Comparison of ENCODE assay signal across 8 cellular contexts in the genomic region with DNA sequence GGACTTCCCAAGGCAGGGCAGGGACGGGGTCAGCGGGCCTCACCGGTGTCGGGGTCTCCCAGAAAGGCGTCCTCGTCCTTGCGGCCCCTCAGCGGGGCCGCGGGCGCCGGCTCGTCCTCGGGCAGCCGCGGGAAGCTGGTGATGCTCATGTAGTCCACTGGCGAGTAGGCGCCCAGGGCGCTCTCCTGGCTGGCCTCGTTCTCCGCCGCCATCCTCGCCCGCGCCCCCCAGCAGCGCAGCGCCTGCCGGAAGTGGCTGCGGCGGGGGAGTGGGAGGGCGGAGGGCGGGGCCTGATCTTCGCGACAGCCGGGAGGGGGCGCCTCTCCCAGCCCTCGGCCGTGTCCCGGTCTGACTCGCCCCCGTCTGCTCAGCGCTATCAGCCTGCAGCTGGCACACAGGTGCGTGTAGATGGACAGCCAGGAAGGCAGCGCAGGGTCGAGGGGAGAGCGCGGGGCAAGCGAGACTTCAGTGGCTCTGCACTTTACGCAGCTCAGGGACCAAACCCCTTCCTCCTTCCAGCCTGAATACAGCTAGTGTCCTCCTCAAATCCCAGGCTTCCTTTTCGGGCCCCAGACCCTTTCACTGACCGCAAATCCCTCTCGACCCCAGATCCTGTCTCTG. TPM values are rescaled to one million over a fixed set of nuclear protein-coding genes. Genes with fewer than 3 reads are reported as not detected.
DNase-seq lines count a peak whose midpoint lies in the region; ATAC-seq and TF ChIP-seq lines count a peak whose summit lies in the region.

A gene with protein sequence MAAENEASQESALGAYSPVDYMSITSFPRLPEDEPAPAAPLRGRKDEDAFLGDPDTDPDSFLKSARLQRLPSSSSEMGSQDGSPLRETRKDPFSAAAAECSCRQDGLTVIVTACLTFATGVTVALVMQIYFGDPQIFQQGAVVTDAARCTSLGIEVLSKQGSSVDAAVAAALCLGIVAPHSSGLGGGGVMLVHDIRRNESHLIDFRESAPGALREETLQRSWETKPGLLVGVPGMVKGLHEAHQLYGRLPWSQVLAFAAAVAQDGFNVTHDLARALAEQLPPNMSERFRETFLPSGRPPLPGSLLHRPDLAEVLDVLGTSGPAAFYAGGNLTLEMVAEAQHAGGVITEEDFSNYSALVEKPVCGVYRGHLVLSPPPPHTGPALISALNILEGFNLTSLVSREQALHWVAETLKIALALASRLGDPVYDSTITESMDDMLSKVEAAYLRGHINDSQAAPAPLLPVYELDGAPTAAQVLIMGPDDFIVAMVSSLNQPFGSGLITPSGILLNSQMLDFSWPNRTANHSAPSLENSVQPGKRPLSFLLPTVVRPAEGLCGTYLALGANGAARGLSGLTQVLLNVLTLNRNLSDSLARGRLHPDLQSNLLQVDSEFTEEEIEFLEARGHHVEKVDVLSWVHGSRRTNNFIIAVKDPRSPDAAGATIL (minus strand): TSS at position 253 of the 621 bp plus-strand sequence. CDS start 41 bp downstream, at position 212.

- H3K4me1 ChIP-seq in OCI-LY7 (ENCODE audit: insufficient read depth, low read length, poor library complexity, severe bottlenecking) (peaks cover 43% of the 10 kb centered on the region), mucosa of stomach (ENCODE audit: control insufficient read depth, insufficient read depth, low read length) (peaks cover 44% of the 10 kb centered on the region)

- peak; percentile 23 for ATAC-seq in esophagus mucosa

- H3K36me3 ChIP-seq in OCI-LY7 (ENCODE audit: insufficient read depth, low read length) = no peaks in the 10 kb centered on the region
- H3K36me3 ChIP-seq in mucosa of stomach (ENCODE audit: control insufficient read depth, insufficient read depth, low read length) = no peaks in the 10 kb centered on the region

- no peaks in the 10 kb centered on the region for H4K20me1 ChIP-seq in OCI-LY7 (ENCODE audit: insufficient read depth, low read length)

- no peaks in the 10 kb centered on the region for H3K27me3 Mint-ChIP-seq in activated T-cell treated with anti-CD3 and anti-CD28 coated beads, Interleukin-2, amount 50 U/mL, for 24 hours

- intact Hi-C loops in OCI-LY7 (cut with micrococcal nuclease; ENCODE audit: unreplicated experiment) = loop anchor here (10.0 kb wide), 1 partner anchor 402 kb away; a partner anchor contains a TSS

- no peaks in the 10 kb centered on the region for H3K36me3 Mint-ChIP-seq in activated T-cell treated with anti-CD3 and anti-CD28 coated beads, Interleukin-2, amount 50 U/mL, for 24 hours (ENCODE audit: low read depth)

- no TSS peak for BruUV-seq in OCI-LY7 (replicated peaks; lab: Mats Ljungman, UMichigan)

- H3K4me3 ChIP-seq in OCI-LY7 (ENCODE audit: low read depth, low read length, poor library complexity, severe bottlenecking) = peak within 1 kb of the TSS; percentile 54
- H3K4me3 ChIP-seq in mucosa of stomach (ENCODE audit: low read length) = peak within 1 kb of the TSS; percentile 34

- H2AFZ ChIP-seq in OCI-LY7 (ENCODE audit: low read length) = peak within 1 kb of the TSS; percentile 66; the same call in 1 of the 2 replicates

- POLR2A ChIA-PET in OCI-LY7 (lab: Charles Lee) = interaction anchor here (0.5 to 1.4 kb wide), 2 partner anchors 83 to 556 kb away, joined by 3 read pairs; a partner anchor contains a TSS

- CTCF ChIA-PET in OCI-LY7 (lab: Charles Lee; ENCODE audit: unreplicated experiment) = interaction anchor here (0.5 kb wide), 1 partner anchor 17 kb away, joined by 3 read pairs; no protein-coding TSS in a partner anchor

- H3K9me3 Mint-ChIP-seq in activated T-cell treated with anti-CD3 and anti-CD28 coated beads, Interleukin-2, amount 50 U/mL, for 24 hours = no peaks in the 10 kb centered on the region

- peak within 1 kb of the TSS; percentile 77 for H3K4me3 Mint-ChIP-seq in activated T-cell treated with anti-CD3 and anti-CD28 coated beads, Interleukin-2, amount 50 U/mL, for 24 hours

- H3K27ac ChIP-seq in OCI-LY7 (ENCODE audit: low read depth, low read length, poor library complexity, severe bottlenecking) = no peak within 1 kb of the TSS

- H3K27me3 ChIP-seq in mucosa of stomach (ENCODE audit: control insufficient read depth, insufficient read depth, low read length) = no peaks in the 10 kb centered on the region

- H3K4me2 ChIP-seq in OCI-LY7 (ENCODE audit: low read length) = peak within 1 kb of the TSS; percentile 67

- H3K9me3 ChIP-seq in OCI-LY7 (ENCODE audit: low read length) = no peaks in the 10 kb centered on the region
- no peaks in the 10 kb centered on the region for H3K9me3 ChIP-seq in mucosa of stomach (ENCODE audit: control insufficient read depth, low read length)

- H3K4me1 Mint-ChIP-seq in activated T-cell treated with anti-CD3 and anti-CD28 coated beads, Interleukin-2, amount 50 U/mL, for 24 hours (ENCODE audit: low read depth) = peaks cover 62% of the 10 kb centered on the region

- TF ChIP-seq CTCF in OCI-LY7 (conservative IDR thresholded peaks at IDR 0.05; ENCODE audit: low read length) = peak; percentile 78

- peak within 1 kb of the TSS; percentile 71 for H3K9ac ChIP-seq in mucosa of stomach (ENCODE audit: low read length)

- H3K79me2 ChIP-seq in OCI-LY7 (ENCODE audit: insufficient read depth, low read depth, low read length) = no peaks in the 10 kb centered on the region

- peak; percentile 58 for DNase-seq in NK-92 treated with Interleukin-12 subunit alpha and Interleukin-12 subunit beta, amount 100 ng/mL, for 24 hours (lab: John Stamatoyannopoulos, UW)
- DNase-seq in NK-92 (lab: John Stamatoyannopoulos, UW; ENCODE audit: unreplicated experiment) (no peak), HuH-7 (ENCODE audit: low spot score) (peak; percentile 97), OCI-LY7 (ENCODE audit: low spot score) (peak; percentile 88)
- peak; percentile 94 for DNase-seq in activated T-cell treated with anti-CD3 and anti-CD28 coated beads, Interleukin-2, amount 50 U/mL, for 24 hours
- peak; percentile 71 to 77 for DNase-seq in stimulated activated CD8-positive, alpha-beta memory T cell treated with anti-CD3 and anti-CD28 coated beads, Interleukin-4, amount 100 ng/mL, for 4 hours (ENCODE audit: low read depth in 2 of 2, low spot score in 1 of 2)

- H3K27ac Mint-ChIP-seq in activated T-cell treated with anti-CD3 and anti-CD28 coated beads, Interleukin-2, amount 50 U/mL, for 24 hours = peak within 1 kb of the TSS; percentile 83

- no peaks in the 10 kb centered on the region for H3K9me2 ChIP-seq in OCI-LY7 (ENCODE audit: insufficient read depth, low read length)

RNA-seq across cellular contexts. Expression of the gene that starts here (rescaled TPM):
- 1.5 and 2.7 TPM in 2 replicates for total RNA-seq in OCI-LY7 (2014; rRNA removed; shearing (Covaris generic))
- total RNA-seq in OCI-LY7 (2022) (0.98 and 1.8 TPM in 2 replicates), esophagus mucosa (5.1 TPM)
